14 cellular contexts compared by ENCODE assay signal in the genomic region with DNA sequence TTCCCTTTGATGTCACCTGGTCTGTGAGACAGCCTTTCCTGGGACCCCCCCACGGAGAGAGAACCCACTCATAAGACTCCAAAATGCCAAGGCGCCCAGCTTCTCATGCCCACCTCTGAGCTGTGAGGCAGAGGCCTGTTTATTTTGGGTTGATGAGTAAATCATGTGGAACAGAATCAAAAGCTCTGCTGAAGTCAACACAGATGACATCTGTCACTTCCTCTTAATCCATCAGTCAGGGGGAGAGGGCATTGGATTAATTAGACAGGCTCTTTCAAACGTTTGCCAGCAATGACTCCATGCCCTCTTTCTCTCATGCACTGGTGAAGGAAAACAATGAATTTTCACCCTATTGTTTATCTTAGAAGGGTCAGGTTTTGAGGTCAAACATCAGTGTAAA.
DNase-seq lines count a peak whose midpoint lies in the region; ATAC-seq, FAIRE-seq and TF ChIP-seq lines count a peak whose summit lies in the region.
"Had no signal": no experiment of that assay in that cellular context is flagged by ENCODE, and none has a peak within 500 bp of the region (broad histone marks: within the 10 kb centered on the region; RNA-seq: fewer than 3 reads in every experiment).

No MANE protein-coding gene starts in this region.

- H3K36me3 ChIP-seq in liver (ENCODE audit: control insufficient read depth in 4 of 4, insufficient read depth in 3 of 4, low read depth in 1 of 4, low read length in 3 of 4): no peaks in the 10 kb centered on the region
- no peaks in the 10 kb centered on the region for H3K36me3 ChIP-seq in HepG2 (replicated peaks in 1 of 2; ENCODE audit: control insufficient read depth in 1 of 2, insufficient read depth in 2 of 2, low read length in 2 of 2)
- H3K36me3 ChIP-seq in OCI-LY7 (ENCODE audit: insufficient read depth, low read length): no peaks in the 10 kb centered on the region
- H3K36me3 ChIP-seq in spleen: no peaks in the 10 kb centered on the region
- H3K36me3 ChIP-seq: ascending aorta had no signal

- H3K9me3 Mint-ChIP-seq in glutamatergic neuron (ENCODE audit: unreplicated experiment): peaks cover 7% of the 10 kb centered on the region

- 29% methylated on average over 3 of the region's 3 CpGs for WGBS in liver
- WGBS in HepG2 (ENCODE audit: low lambda C conversion rate): 6% methylated on average over 3 of the region's 3 CpGs
- 43 to 57% (median 53%) methylated on average over 3 of the region's 3 CpGs for WGBS in spleen, 5 donors

- TF ChIP-seq POLR2A in HepG2 (IDR thresholded peaks at IDR 0.05; ENCODE audit: insufficient read depth in 1 of 2, low read depth in 2 of 2, low read length in 2 of 2) (no peak), spleen (IDR thresholded peaks at IDR 0.05) (no peak)

- H3K27me3 ChIP-seq in liver (ENCODE audit: control insufficient read depth in 4 of 4, insufficient read depth in 4 of 4, low read length in 3 of 4) (no peaks in the 10 kb centered on the region), HepG2 (ENCODE audit: control insufficient read depth in 1 of 2, insufficient read depth in 2 of 2, low read length in 2 of 2) (peaks cover 2 to 19% of the 10 kb centered on the region in 2 experiments; a peak in 3 of 5 replicates), spleen (replicated peaks in 1 of 7) (no peaks in the 10 kb centered on the region)
- H3K27me3 ChIP-seq: ascending aorta had no signal

- H3K27me3 Mint-ChIP-seq in glutamatergic neuron (ENCODE audit: unreplicated experiment): no peaks in the 10 kb centered on the region

- in situ Hi-C loops in HepG2 (cut with HindIII; ENCODE audit: extremely low pct_ligation_motif_present, low pct_unique_long_range_greater_than_20kb): no loop called here

- TF ChIP-seq CTCF in liver (IDR thresholded peaks at IDR 0.05; ENCODE audit: low read depth, low read length, missing input control) (no peak), HepG2 (CRISPR knock-in tag; IDR thresholded peaks at IDR 0.05) (no peak), OCI-LY7 (conservative IDR thresholded peaks at IDR 0.05; ENCODE audit: low read length) (no peak), glutamatergic neuron (IDR thresholded peaks at IDR 0.05; ENCODE audit: partially characterized antibody, unreplicated experiment) (no peak), spleen (IDR thresholded peaks at IDR 0.05 in 8 of 11, conservative IDR thresholded peaks at IDR 0.05 in 3 of 11) (no peak)

- no peaks in the 10 kb centered on the region for H3K36me3 Mint-ChIP-seq in glutamatergic neuron (ENCODE audit: unreplicated experiment)

- TF ChIP-seq RAD21 in liver (IDR thresholded peaks at IDR 0.05) (no peak), HepG2 (CRISPR knock-in tag; IDR thresholded peaks at IDR 0.05) (no peak)

- no peak overlapping the region for H3K4me3 ChIP-seq in liver (ENCODE audit: low read depth in 1 of 3, low read length in 3 of 3)
- no peak overlapping the region for H3K4me3 ChIP-seq in HepG2 (replicated peaks in 1 of 3; ENCODE audit: insufficient read depth in 1 of 3, low read depth in 2 of 3, low read length in 3 of 3)
- peak overlapping the region; percentile 15 for H3K4me3 ChIP-seq in OCI-LY7 (ENCODE audit: low read depth, low read length, poor library complexity, severe bottlenecking)
- H3K4me3 ChIP-seq in spleen: no peak overlapping the region
- H3K4me3 ChIP-seq: ascending aorta, lung had no signal

- no TSS peak for BruUV-seq in HepG2 (replicated peaks; lab: Mats Ljungman, UMichigan)
- no TSS peak for BruUV-seq in OCI-LY7 (replicated peaks; lab: Mats Ljungman, UMichigan)

- H3K27ac ChIP-seq in liver (ENCODE audit: low read depth in 1 of 2, low read length in 2 of 2): peak overlapping the region; percentile 67 to 92
- H3K27ac ChIP-seq in HepG2 (ENCODE audit: extremely low read length, insufficient read depth, low read length): no peak overlapping the region
- H3K27ac ChIP-seq in OCI-LY7 (ENCODE audit: low read depth, low read length, poor library complexity, severe bottlenecking): peak overlapping the region; percentile 28
- H3K27ac ChIP-seq in spleen: no peak overlapping the region
- H3K27ac ChIP-seq: ascending aorta, KMS-11 had no signal

- H4K20me1 ChIP-seq in HepG2 (ENCODE audit: insufficient read depth, low read length) (no peaks in the 10 kb centered on the region), OCI-LY7 (ENCODE audit: insufficient read depth, low read length) (no peaks in the 10 kb centered on the region)

- no peak overlapping the region for H3K27ac Mint-ChIP-seq in glutamatergic neuron (ENCODE audit: unreplicated experiment)

- POLR2A ChIA-PET in HepG2 (lab: Yijun Ruan, JAX): no interaction called here
- POLR2A ChIA-PET in OCI-LY7 (lab: Charles Lee): interaction anchor here (0.7 to 1.2 kb wide), 2 partner anchors 307 to 1647 kb away, joined by 3 read pairs; no protein-coding TSS in a partner anchor

- H3K9me2 ChIP-seq in OCI-LY7 (ENCODE audit: insufficient read depth, low read length): no peaks in the 10 kb centered on the region

- H3K4me2 ChIP-seq in HepG2 (ENCODE audit: low read depth, low read length) (no peak overlapping the region), OCI-LY7 (ENCODE audit: low read length) (peak overlapping the region; percentile 57)
- H3K4me2 ChIP-seq: KMS-11 had no signal

- ATAC-seq in HepG2: no peak
- no peak for ATAC-seq in GM21786 (IDR thresholded peaks at IDR 0.05; ENCODE audit: unreplicated experiment)
- ATAC-seq: HCT116 had no signal

- no peak for FAIRE-seq in HepG2 (lab: Jason Lieb, UNC)

- H3K9me3 ChIP-seq in liver (ENCODE audit: control insufficient read depth in 4 of 4, low read length in 3 of 4) (no peaks in the 10 kb centered on the region), HepG2 (ENCODE audit: low read length) (no peaks in the 10 kb centered on the region), OCI-LY7 (ENCODE audit: low read length) (no peaks in the 10 kb centered on the region), spleen (no peaks in the 10 kb centered on the region)
- H3K9me3 ChIP-seq: ascending aorta had no signal

- H2AFZ ChIP-seq in HepG2 (ENCODE audit: low read length) (no peak overlapping the region), OCI-LY7 (ENCODE audit: low read length) (peak overlapping the region; percentile 66)

- intact Hi-C loops in HepG2 (cut with micrococcal nuclease; ENCODE audit: unreplicated experiment): no loop called here
- intact Hi-C loops in OCI-LY7 (cut with micrococcal nuclease; ENCODE audit: unreplicated experiment): no loop called here
- intact Hi-C loops in spleen (cut with DNase I; ENCODE audit: low total_unique reads): no loop called here

- H3K4me1 ChIP-seq in liver (ENCODE audit: control insufficient read depth in 4 of 4, insufficient read depth in 4 of 4, low read length in 3 of 4): peaks cover 7 to 44% (median 25%) of the 10 kb centered on the region in 4 donors
- peaks cover 11% of the 10 kb centered on the region for H3K4me1 ChIP-seq in HepG2 (ENCODE audit: insufficient read depth, low read length)
- peaks cover 21% of the 10 kb centered on the region for H3K4me1 ChIP-seq in OCI-LY7 (ENCODE audit: insufficient read depth, low read length, poor library complexity, severe bottlenecking)
- peaks cover 0 to 14% (median 7%) of the 10 kb centered on the region in 6 donors for H3K4me1 ChIP-seq in spleen

- H3K4me1 Mint-ChIP-seq in glutamatergic neuron (ENCODE audit: low read depth, unreplicated experiment): peaks cover 20% of the 10 kb centered on the region

- CTCF ChIA-PET in HepG2 (lab: Yijun Ruan, JAX; ENCODE audit: low intra/inter-chr PET ratio, low total read pairs): no interaction called here
- CTCF ChIA-PET in OCI-LY7 (lab: Charles Lee; ENCODE audit: unreplicated experiment): no interaction called here

- TF ChIP-seq EP300 in HepG2 (IDR thresholded peaks at IDR 0.05; ENCODE audit: low read depth in 2 of 2, low read length in 2 of 2) (no peak), HepG2 (CRISPR knock-in tag; IDR thresholded peaks at IDR 0.05; ENCODE audit: borderline replicate concordance) (no peak)

- H3K9ac ChIP-seq in liver (ENCODE audit: low read depth in 1 of 2, low read length in 2 of 2) (peak overlapping the region in 1 of 2 donors; percentile 34), HepG2 (ENCODE audit: insufficient read depth, low read depth, low read length) (no peak overlapping the region)
- H3K9ac ChIP-seq: KMS-11 had no signal

- no peaks in the 10 kb centered on the region for H3K79me2 ChIP-seq in HepG2 (ENCODE audit: insufficient read depth, low read length)
- H3K79me2 ChIP-seq in OCI-LY7 (ENCODE audit: insufficient read depth, low read depth, low read length): no peaks in the 10 kb centered on the region

- DNase-seq in HepG2 (ENCODE audit: low spot score): no peak
- peak; percentile 65 for DNase-seq in OCI-LY7 (ENCODE audit: low spot score)
- peak; percentile 11 for DNase-seq in medulla oblongata (ENCODE audit: extremely low spot score)
- no peak for DNase-seq in glutamatergic neuron
- DNase-seq in NCI-H2107 treated with DMSO at 0.1 percent for 48 hours (lab: John Stamatoyannopoulos, UW; ENCODE audit: unreplicated experiment): no peak
- DNase-seq in spleen: no peak
- DNase-seq: activated effector memory CD4-positive, alpha-beta T cell treated with Interleukin-2 at 50 U/mL for 16 hours; NCI-H226 had no signal

- H3K4me3 Mint-ChIP-seq in glutamatergic neuron (ENCODE audit: unreplicated experiment): no peak overlapping the region

TF ChIP-seq in liver, 16 proteins besides CTCF, POLR2A, EP300 and RAD21:
- TF ChIP-seq FOXA2 (IDR thresholded peaks at IDR 0.05): peak; percentile 82
- TF ChIP-seq NR2F2 (IDR thresholded peaks at IDR 0.05): no peak
- peak in 1 of 2 donors; percentile 47 for TF ChIP-seq HNF4A (conservative IDR thresholded peaks at IDR 0.05)
- TF ChIP-seq RXRA (IDR thresholded peaks at IDR 0.05): peak in 1 of 2 donors; percentile 63
- TF ChIP-seq, protein P1, sequence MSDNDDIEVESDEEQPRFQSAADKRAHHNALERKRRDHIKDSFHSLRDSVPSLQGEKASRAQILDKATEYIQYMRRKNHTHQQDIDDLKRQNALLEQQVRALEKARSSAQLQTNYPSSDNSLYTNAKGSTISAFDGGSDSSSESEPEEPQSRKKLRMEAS (IDR thresholded peaks at IDR 0.05): no peak
- peak; percentile 54 for TF ChIP-seq FOXA1 (IDR thresholded peaks at IDR 0.05)

TF ChIP-seq in HepG2, 621 proteins besides CTCF, POLR2A, EP300 and RAD21 (continues in another document):
- no peak for TF ChIP-seq ETV5 (CRISPR knock-in tag; IDR thresholded peaks at IDR 0.05; ENCODE audit: borderline replicate concordance)
- TF ChIP-seq, protein P2, sequence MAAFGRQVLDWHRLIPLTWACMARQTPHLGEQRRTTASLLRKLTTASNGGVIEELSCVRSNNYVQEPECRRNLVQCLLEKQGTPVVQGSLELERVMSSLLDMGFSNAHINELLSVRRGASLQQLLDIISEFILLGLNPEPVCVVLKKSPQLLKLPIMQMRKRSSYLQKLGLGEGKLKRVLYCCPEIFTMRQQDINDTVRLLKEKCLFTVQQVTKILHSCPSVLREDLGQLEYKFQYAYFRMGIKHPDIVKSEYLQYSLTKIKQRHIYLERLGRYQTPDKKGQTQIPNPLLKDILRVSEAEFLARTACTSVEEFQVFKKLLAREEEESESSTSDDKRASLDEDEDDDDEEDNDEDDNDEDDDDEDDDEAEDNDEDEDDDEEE (CRISPR knock-in tag; IDR thresholded peaks at IDR 0.05): no peak
- TF ChIP-seq XRCC5 (optimal IDR thresholded peaks at IDR 0.05; ENCODE audit: low read length): no peak
- TF ChIP-seq YY1 (IDR thresholded peaks at IDR 0.05; ENCODE audit: insufficient read depth, insufficient replicate concordance, low read depth, low read length): no peak

Comparison
In these comparisons a context has a peak if more than half of its experiments do, and no peak if none do; other contexts are left out.
1. H3K27ac ChIP-seq: peak in liver (2 of 2) and OCI-LY7 (single experiment); none in HepG2 (single experiment) and spleen (0 of 8).
2. DNase-seq: peak in OCI-LY7 (single experiment) and medulla oblongata (single experiment); none in HepG2 (single experiment), glutamatergic neuron (single experiment), NCI-H2107 treated with DMSO at 0.1 percent for 48 hours (single experiment) and spleen (single experiment).